8 cellular contexts compared by ENCODE assay signal in genomic region chr6:139981810-139982550, GRCh38.
DNase-seq lines count a peak whose midpoint lies in the region; ATAC-seq and TF ChIP-seq lines count a peak whose summit lies in the region.

No MANE protein-coding gene starts in this region.

- H3K36me3 ChIP-seq in aorta (ENCODE audit: control insufficient read depth in 1 of 2, insufficient read depth in 2 of 2, low read length in 1 of 2): no peaks in the 10 kb centered on the region

- H3K9me3 Mint-ChIP-seq in activated CD8-positive, alpha-beta T cell treated with anti-CD3 and anti-CD28 coated beads for 36 hours: no peaks in the 10 kb centered on the region

- no peak overlapping the region for H3K4me3 Mint-ChIP-seq in activated CD8-positive, alpha-beta T cell treated with anti-CD3 and anti-CD28 coated beads for 36 hours

- no peak overlapping the region for H3K27ac Mint-ChIP-seq in activated CD8-positive, alpha-beta T cell treated with anti-CD3 and anti-CD28 coated beads for 36 hours

- CTCF ChIA-PET in activated CD8-positive, alpha-beta T cell treated with anti-CD3 and anti-CD28 coated beads for 36 hours (lab: Charles Lee): no interaction called here

- TF ChIP-seq CTCF in activated CD8-positive, alpha-beta T cell treated with anti-CD3 and anti-CD28 coated beads for 36 hours (IDR thresholded peaks at IDR 0.05): no peak

- no peaks in the 10 kb centered on the region for H3K9me3 ChIP-seq in aorta (ENCODE audit: control insufficient read depth, low read length)

- peaks cover 9% of the 10 kb centered on the region for H3K27me3 Mint-ChIP-seq in activated CD8-positive, alpha-beta T cell treated with anti-CD3 and anti-CD28 coated beads for 36 hours

- no peaks in the 10 kb centered on the region for H3K27me3 ChIP-seq in aorta (ENCODE audit: control insufficient read depth in 1 of 2, insufficient read depth in 2 of 2, low read length in 1 of 2)

- ATAC-seq in aorta (ENCODE audit: low FRiP score) (peak; percentile 51), HG03139 (IDR thresholded peaks at IDR 0.05; ENCODE audit: unreplicated experiment) (no peak), HG02610 (IDR thresholded peaks at IDR 0.05; ENCODE audit: unreplicated experiment) (no peak)
- ATAC-seq in activated CD8-positive, alpha-beta T cell treated with anti-CD3 and anti-CD28 coated beads for 36 hours: no peak

- POLR2A ChIA-PET in activated CD8-positive, alpha-beta T cell treated with anti-CD3 and anti-CD28 coated beads for 36 hours (lab: Charles Lee): no interaction called here

- intact Hi-C loops in aorta (cut with DNase I): loop anchor here (10.0 kb wide), 2 partner anchors 93 to 97 kb away; no protein-coding TSS in a partner anchor
- intact Hi-C loops in activated CD8-positive, alpha-beta T cell treated with anti-CD3 and anti-CD28 coated beads for 36 hours (cut with micrococcal nuclease): no loop called here

- peaks cover 2 to 5% of the 10 kb centered on the region in 2 donors for H3K4me1 ChIP-seq in aorta (ENCODE audit: control insufficient read depth in 1 of 2, insufficient read depth in 2 of 2, low read length in 2 of 2)

- DNase-seq in ACHN: peak; percentile 84
- peak; percentile 47 for DNase-seq in NAMALWA (ENCODE audit: low spot score)
- DNase-seq in amniotic epithelial cell (ENCODE audit: low read depth): peak; percentile 40
- DNase-seq in kidney glomerular epithelial cell (lab: John Stamatoyannopoulos, UW): peak; percentile 85
- no peak for DNase-seq in aorta
- no peak for DNase-seq in activated CD8-positive, alpha-beta T cell treated with anti-CD3 and anti-CD28 coated beads for 36 hours

- WGBS in aorta, 2 donors: 1 to 2% methylated on average over 6 of the region's 6 CpGs

- in situ Hi-C loops in ACHN (cut with HindIII; ENCODE audit: low pct_ligation_motif_present, low pct_unique_long_range_greater_than_20kb, low sequenced_read_pairs): no loop called here

- peaks cover 5% of the 10 kb centered on the region for H3K4me1 Mint-ChIP-seq in activated CD8-positive, alpha-beta T cell treated with anti-CD3 and anti-CD28 coated beads for 36 hours (ENCODE audit: low read depth)

- H3K27ac ChIP-seq in aorta (ENCODE audit: low read depth in 1 of 2, low read length in 2 of 2): peak overlapping the region in 1 of 2 donors; percentile 63

- no peaks in the 10 kb centered on the region for H3K36me3 Mint-ChIP-seq in activated CD8-positive, alpha-beta T cell treated with anti-CD3 and anti-CD28 coated beads for 36 hours (ENCODE audit: low read depth)

- no peak overlapping the region for H3K4me3 ChIP-seq in aorta (ENCODE audit: low read length in 2 of 2)

Comparison
In these comparisons a context has a peak if more than half of its experiments do, and no peak if none do; other contexts are left out.
1. DNase-seq: peak in ACHN (single experiment), NAMALWA (single experiment), amniotic epithelial cell (single experiment) and kidney glomerular epithelial cell (single experiment); none in aorta (0 of 2) and activated CD8-positive, alpha-beta T cell treated with anti-CD3 and anti-CD28 coated beads for 36 hours (single experiment).